ENCODE assay signal across 1 cellular context in genomic region chr13:92752705-92753104, GRCh38.
TF ChIP-seq lines count a peak whose summit lies in the region.

No MANE protein-coding gene starts in this region.

TF ChIP-seq in WTC11, 78 proteins besides CTCF, POLR2A, EP300 and RAD21 (continued from another document):
- TF ChIP-seq, protein P1, sequence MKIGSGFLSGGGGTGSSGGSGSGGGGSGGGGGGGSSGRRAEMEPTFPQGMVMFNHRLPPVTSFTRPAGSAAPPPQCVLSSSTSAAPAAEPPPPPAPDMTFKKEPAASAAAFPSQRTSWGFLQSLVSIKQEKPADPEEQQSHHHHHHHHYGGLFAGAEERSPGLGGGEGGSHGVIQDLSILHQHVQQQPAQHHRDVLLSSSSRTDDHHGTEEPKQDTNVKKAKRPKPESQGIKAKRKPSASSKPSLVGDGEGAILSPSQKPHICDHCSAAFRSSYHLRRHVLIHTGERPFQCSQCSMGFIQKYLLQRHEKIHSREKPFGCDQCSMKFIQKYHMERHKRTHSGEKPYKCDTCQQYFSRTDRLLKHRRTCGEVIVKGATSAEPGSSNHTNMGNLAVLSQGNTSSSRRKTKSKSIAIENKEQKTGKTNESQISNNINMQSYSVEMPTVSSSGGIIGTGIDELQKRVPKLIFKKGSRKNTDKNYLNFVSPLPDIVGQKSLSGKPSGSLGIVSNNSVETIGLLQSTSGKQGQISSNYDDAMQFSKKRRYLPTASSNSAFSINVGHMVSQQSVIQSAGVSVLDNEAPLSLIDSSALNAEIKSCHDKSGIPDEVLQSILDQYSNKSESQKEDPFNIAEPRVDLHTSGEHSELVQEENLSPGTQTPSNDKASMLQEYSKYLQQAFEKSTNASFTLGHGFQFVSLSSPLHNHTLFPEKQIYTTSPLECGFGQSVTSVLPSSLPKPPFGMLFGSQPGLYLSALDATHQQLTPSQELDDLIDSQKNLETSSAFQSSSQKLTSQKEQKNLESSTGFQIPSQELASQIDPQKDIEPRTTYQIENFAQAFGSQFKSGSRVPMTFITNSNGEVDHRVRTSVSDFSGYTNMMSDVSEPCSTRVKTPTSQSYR (CRISPR knock-in tag; IDR thresholded peaks at IDR 0.05) = peak; percentile 86
- peak; percentile 35; the same call in 1 of the 2 replicates for TF ChIP-seq SP1 (CRISPR knock-in tag; conservative IDR thresholded peaks at IDR 0.05)
TF ChIP-seq in WTC11: peak in this region for 3; not testable (repeated sequence) for 75.
